ENCODE assay signal across 10 cellular contexts in the genomic region with DNA sequence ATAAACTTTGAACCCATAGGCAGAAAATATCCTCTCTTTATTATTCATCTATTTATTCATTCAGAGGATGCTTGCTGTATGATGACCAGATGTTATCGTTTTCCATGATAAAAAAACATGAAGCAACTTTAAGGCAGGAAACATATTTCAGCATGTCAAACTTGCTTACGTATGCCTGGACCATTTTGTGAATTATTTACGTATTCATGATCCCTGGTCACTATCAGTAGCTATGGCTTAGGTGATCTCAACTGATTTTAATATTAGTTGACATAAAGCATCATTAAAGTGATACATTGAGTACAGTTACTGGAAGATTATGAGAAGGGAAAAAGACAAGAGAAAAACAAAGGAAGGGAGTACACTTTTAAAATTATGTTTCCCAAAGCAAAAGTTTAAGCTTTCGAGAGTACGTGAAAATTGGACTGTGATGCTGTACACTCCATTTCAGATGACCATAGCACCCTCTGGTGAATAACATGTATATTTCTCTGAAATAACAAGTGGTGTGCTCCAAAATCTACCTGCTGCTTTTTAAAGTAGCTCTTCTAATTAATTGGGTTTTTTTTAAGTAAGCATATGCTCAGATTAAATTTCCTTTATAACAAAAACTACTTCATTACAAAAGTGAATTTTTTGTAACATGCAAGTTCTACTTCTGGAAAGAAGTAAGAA.
A peak's percentile ranks its signal among the peaks of the same experiment; 100 is the strongest.
DNase-seq lines count a peak whose midpoint lies in the region; ATAC-seq and TF ChIP-seq lines count a peak whose summit lies in the region.
"Had no signal": no experiment of that assay in that cellular context is flagged by ENCODE, and none has a peak within 500 bp of the region (broad histone marks: within the 10 kb centered on the region; RNA-seq: fewer than 3 reads in every experiment).

No MANE protein-coding gene starts in this region.

- DNase-seq in DMS 273 (lab: John Stamatoyannopoulos, UW; ENCODE audit: unreplicated experiment) (peak; percentile 10), DMS 273 treated with DMSO at 0.1 percent for 48 hours (lab: John Stamatoyannopoulos, UW) (no peak), left ventricle myocardium superior (no peak), testis (no peak), cerebellar nuclear complex (lab: John Stamatoyannopoulos, UW) (no peak), NCI-H345 (lab: John Stamatoyannopoulos, UW) (no peak)
- DNase-seq: 8988T; activated CD4-positive, CD25-positive, alpha-beta regulatory T cell had no signal

- H3K27ac ChIP-seq in VCaP (no peak overlapping the region), testis (no peak overlapping the region)

- peak; percentile 80 for ATAC-seq in left ventricle myocardium superior
- ATAC-seq in GM18520 (IDR thresholded peaks at IDR 0.05; ENCODE audit: unreplicated experiment), result no peak

- no peaks in the 10 kb centered on the region for H3K4me1 ChIP-seq in testis

- TF ChIP-seq POLR2A in testis (IDR thresholded peaks at IDR 0.05), result no peak

- H3K36me3 ChIP-seq in testis (ENCODE audit: low read depth, missing control alignments), result no peaks in the 10 kb centered on the region

- H3K9me3 ChIP-seq in testis, result no peaks in the 10 kb centered on the region

- no peak overlapping the region for H3K4me3 ChIP-seq in testis

- no peaks in the 10 kb centered on the region for H3K27me3 ChIP-seq in testis

- WGBS in testis, 2 donors, result 52 to 54% methylated on average over 5 of the region's 5 CpGs

- TF ChIP-seq CTCF in VCaP (conservative IDR thresholded peaks at IDR 0.05), result peak; percentile 66
- TF ChIP-seq CTCF in testis (IDR thresholded peaks at IDR 0.05), result peak in 2 of 3 experiments; percentile 35 to 38

- intact Hi-C loops in left ventricle myocardium superior (cut with micrococcal nuclease), result loop anchor here (2.0 to 10.0 kb wide), 2 partner anchors 150 to 754 kb away; no protein-coding TSS in a partner anchor
- intact Hi-C loops in testis (cut with DNase I; ENCODE audit: low total_unique reads), result no loop called here
